Comparison of ENCODE assay signal across 8 cellular contexts in the genomic region with DNA sequence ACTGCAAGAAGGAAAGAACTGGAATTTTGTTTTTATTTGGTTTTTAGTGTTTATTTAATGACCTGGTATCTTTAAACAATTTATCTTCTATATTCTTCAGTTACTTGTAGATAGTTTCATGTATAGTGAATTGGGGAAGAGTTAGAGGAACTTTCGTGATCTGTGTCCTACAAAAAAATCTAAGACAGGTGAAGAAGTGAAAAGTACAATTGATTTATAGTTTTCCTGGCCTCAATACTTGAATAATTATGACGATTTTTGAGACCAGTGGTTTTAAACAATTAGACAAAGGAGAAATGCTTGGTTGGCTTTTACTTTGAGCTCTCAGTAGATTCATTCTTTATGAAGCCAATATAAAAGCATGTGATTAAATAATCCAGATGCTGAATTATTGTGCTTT. TPM values are rescaled to one million over a fixed set of nuclear protein-coding genes. Genes with fewer than 3 reads are reported as not detected.
DNase-seq lines count a peak whose midpoint lies in the region; ATAC-seq and TF ChIP-seq lines count a peak whose summit lies in the region.

No MANE protein-coding gene starts in this region.

- H3K36me3 ChIP-seq in GM06990 (ENCODE audit: control insufficient read depth, insufficient read depth, low read length) (no peaks in the 10 kb centered on the region), Loucy (ENCODE audit: insufficient read depth, low read length) (no peaks in the 10 kb centered on the region), colonic mucosa (no peaks in the 10 kb centered on the region), neuron (ENCODE audit: insufficient read depth, low read length) (no peaks in the 10 kb centered on the region)

- H2AFZ ChIP-seq in Loucy (ENCODE audit: low read length) (no peak overlapping the region), neuron (ENCODE audit: low read depth, low read length) (no peak overlapping the region)

- H3K9ac ChIP-seq in Loucy (ENCODE audit: low read depth, low read length, poor library complexity, severe bottlenecking) = peak overlapping the region; percentile 83
- H3K9ac ChIP-seq in colonic mucosa (ENCODE audit: low read depth in 2 of 2, low read length in 2 of 2) = peak overlapping the region in 1 of 2 donors; percentile 31

- peaks cover 90% of the 10 kb centered on the region for H3K79me2 ChIP-seq in Loucy (ENCODE audit: insufficient read depth, low read length)

- TF ChIP-seq CTCF in GM06990 (IDR thresholded peaks at IDR 0.05; ENCODE audit: insufficient read depth, low read length, poor library complexity, severe bottlenecking) = no peak
- no peak for TF ChIP-seq CTCF in Loucy (conservative IDR thresholded peaks at IDR 0.05; ENCODE audit: low read length)
- no peak for TF ChIP-seq CTCF in colonic mucosa (IDR thresholded peaks at IDR 0.05)

- H3K9me2 ChIP-seq in Loucy (replicated peaks; ENCODE audit: low read depth, low read length) = no peaks in the 10 kb centered on the region

- H3F3A ChIP-seq in Loucy (ENCODE audit: low read depth) = peaks cover 17% of the 10 kb centered on the region; the same call in 1 of the 2 replicates

- H3K4me2 ChIP-seq in Loucy (ENCODE audit: low read depth, low read length, poor library complexity, severe bottlenecking) = peak overlapping the region; percentile 95

- no peak overlapping the region for H3K27ac ChIP-seq in colonic mucosa

- H3K4me3 ChIP-seq in GM06990 (replicated peaks; ENCODE audit: low read depth, low read length) = peak overlapping the region; percentile 96
- peak overlapping the region; percentile 94 for H3K4me3 ChIP-seq in Loucy (ENCODE audit: low read length, poor library complexity, severe bottlenecking)
- peak overlapping the region; percentile 60 for H3K4me3 ChIP-seq in colonic mucosa
- peak overlapping the region; percentile 97 for H3K4me3 ChIP-seq in neuron (ENCODE audit: low read length)

- no peak for ATAC-seq in GM18520 (IDR thresholded peaks at IDR 0.05; ENCODE audit: unreplicated experiment)

- H3K27me3 ChIP-seq in GM06990 (replicated peaks; ENCODE audit: control insufficient read depth, insufficient read depth, low read length) (no peaks in the 10 kb centered on the region), Loucy (ENCODE audit: insufficient read depth, low read length, poor library complexity, severe bottlenecking) (no peaks in the 10 kb centered on the region), colonic mucosa (no peaks in the 10 kb centered on the region), neuron (ENCODE audit: insufficient read depth, low read length) (no peaks in the 10 kb centered on the region)

- H3K9me3 ChIP-seq in Loucy (ENCODE audit: insufficient read depth, low read depth, low read length) = no peaks in the 10 kb centered on the region
- H3K9me3 ChIP-seq in colonic mucosa = no peaks in the 10 kb centered on the region
- H3K9me3 ChIP-seq in neuron (ENCODE audit: low read length) = no peaks in the 10 kb centered on the region

- DNase-seq in GM06990 (ENCODE audit: extremely low read depth, insufficient read length) (no peak), colonic mucosa (no peak), NCI-H187 (lab: John Stamatoyannopoulos, UW) (no peak), NCI-H748 treated with DMSO at 0.1 percent for 48 hours (lab: John Stamatoyannopoulos, UW) (no peak)
- DNase-seq in activated effector memory CD4-positive, alpha-beta T cell treated with anti-CD3 and anti-CD28 coated beads, Interleukin-2, amount 50 U/mL, for 16 hours = no peak

- H4K20me1 ChIP-seq in Loucy (ENCODE audit: insufficient read depth, low read length, poor library complexity, severe bottlenecking) = peaks cover 79% of the 10 kb centered on the region

- intact Hi-C loops in colonic mucosa (cut with DNase I) = no loop called here

- H3K4me1 ChIP-seq in Loucy (ENCODE audit: insufficient read depth, low read length, poor library complexity, severe bottlenecking) (peaks cover 68% of the 10 kb centered on the region), colonic mucosa (no peaks in the 10 kb centered on the region), neuron (ENCODE audit: insufficient read depth, low read length) (peaks cover 36% of the 10 kb centered on the region)

RNA-seq across cellular contexts. Expression of a gene that starts 7.5 kb away (rescaled TPM):
- 10 to 100 TPM; 43.1 to 76.8 TPM for total RNA-seq in colonic mucosa

RNA-seq across cellular contexts. Expression of a gene that starts 7.6 kb away (rescaled TPM):
- 10 to 100 TPM; 11.4 to 12.8 TPM for total RNA-seq in colonic mucosa
